ENCODE assay signal across 9 cellular contexts in the genomic region with DNA sequence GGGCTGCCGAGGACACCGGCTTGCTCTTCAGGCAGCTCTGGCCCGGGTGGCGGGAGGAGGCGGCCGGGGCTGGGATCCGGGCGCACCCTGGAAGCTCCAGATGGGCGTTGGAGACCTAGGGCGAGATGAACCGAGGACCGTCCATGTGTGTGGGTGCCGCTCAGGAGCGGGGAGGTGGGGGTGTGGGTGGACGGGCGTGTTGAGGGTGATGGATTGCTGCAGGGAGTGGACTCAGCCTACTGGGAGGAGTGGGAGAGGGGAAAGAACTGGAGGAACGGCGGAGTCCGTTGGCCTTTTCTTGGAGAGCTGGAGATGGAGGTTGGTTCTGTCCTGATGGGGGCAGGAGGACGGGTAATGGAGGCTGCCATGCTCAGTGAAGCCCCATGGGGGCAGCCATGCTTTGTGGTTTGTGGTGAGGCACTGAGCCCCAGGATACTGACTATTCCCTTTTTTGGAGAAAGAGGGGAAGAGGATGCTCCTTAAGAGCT. TPM values are rescaled to one million over a fixed set of nuclear protein-coding genes. Genes with fewer than 3 reads are reported as not detected.
DNase-seq lines count a peak whose midpoint lies in the region; ATAC-seq and TF ChIP-seq lines count a peak whose summit lies in the region.
"Had no signal": no experiment of that assay in that cellular context is flagged by ENCODE, and none has a peak within 500 bp of the region (broad histone marks: within the 10 kb centered on the region; RNA-seq: fewer than 3 reads in every experiment).

No MANE protein-coding gene starts in this region.

- TF ChIP-seq POLR2A in right lobe of liver (IDR thresholded peaks at IDR 0.05): no peak

- H3K9me3 ChIP-seq in DOHH2 (ENCODE audit: control insufficient read depth, insufficient read depth, low read length) (no peaks in the 10 kb centered on the region), right lobe of liver (no peaks in the 10 kb centered on the region)
- H3K9me3 ChIP-seq: thoracic aorta had no signal

- H3K4me1 ChIP-seq in DOHH2 (ENCODE audit: control insufficient read depth, low read length): peaks cover 5% of the 10 kb centered on the region
- peaks cover 0 to 6% (median 0%) of the 10 kb centered on the region in 4 donors for H3K4me1 ChIP-seq in right lobe of liver

- intact Hi-C loops in right lobe of liver (cut with DNase I): loop anchor here (5.0 to 10.0 kb wide), 4 partner anchors 179 to 312 kb away; partner anchors contain the start of gene PAX2 (in 1 of the 2)

- H3K27ac ChIP-seq in DOHH2 (ENCODE audit: low read depth, low read length) (no peak overlapping the region), brain microvascular endothelial cell (no peak overlapping the region), right lobe of liver (no peak overlapping the region)
- H3K27ac ChIP-seq: thoracic aorta had no signal

- no peaks in the 10 kb centered on the region for H3K79me2 ChIP-seq in DOHH2 (ENCODE audit: control insufficient read depth, low read length)

- H3K36me3 ChIP-seq in DOHH2 (ENCODE audit: control insufficient read depth, low read length) (no peaks in the 10 kb centered on the region), brain microvascular endothelial cell (replicated peaks) (peaks cover 3% of the 10 kb centered on the region), right lobe of liver (no peaks in the 10 kb centered on the region)
- H3K36me3 ChIP-seq: thoracic aorta had no signal

- H3K9me2 ChIP-seq in DOHH2 (replicated peaks; ENCODE audit: control insufficient read depth, low read length): no peaks in the 10 kb centered on the region

- H3K4me3 ChIP-seq in DOHH2 (ENCODE audit: low read length): no peak overlapping the region
- no peak overlapping the region for H3K4me3 ChIP-seq in brain microvascular endothelial cell (ENCODE audit: low read depth, low read length)
- H3K4me3 ChIP-seq in right lobe of liver: no peak overlapping the region

- 42% methylated on average over 9 of the region's 20 CpGs for WGBS in right lobe of liver (ENCODE audit: insufficient coverage, low coverage, low lambda C conversion rate, missing lambda C conversion rate)

- H3K27me3 ChIP-seq in DOHH2 (ENCODE audit: control insufficient read depth, low read length) (peaks cover 25% of the 10 kb centered on the region), brain microvascular endothelial cell (replicated peaks) (peaks cover 28% of the 10 kb centered on the region), right lobe of liver (no peaks in the 10 kb centered on the region)

- in situ Hi-C loops in brain microvascular endothelial cell (cut with HindIII; ENCODE audit: low pct_ligation_motif_present, low sequenced_read_pairs): no loop called here

- DNase-seq in A172 (ENCODE audit: low spot score) (peak; percentile 45), NCI-H526 treated with DMSO at 0.1 percent for 48 hours (lab: John Stamatoyannopoulos, UW) (peak; percentile 23), brain microvascular endothelial cell (peak; percentile 23), right lobe of liver (peak in 1 of 3 donors; percentile 21), T-helper 9 cell (no peak), NCI-H2171 (lab: John Stamatoyannopoulos, UW) (no peak)

- no peaks in the 10 kb centered on the region for H3F3A ChIP-seq in DOHH2 (ENCODE audit: control insufficient read depth, insufficient read depth)

- H4K20me1 ChIP-seq in DOHH2 (ENCODE audit: control insufficient read depth, insufficient read depth, low read depth, low read length): no peaks in the 10 kb centered on the region; the same call in 1 of the 2 replicates

- no peak overlapping the region for H3K4me2 ChIP-seq in DOHH2 (ENCODE audit: low read length)

- TF ChIP-seq CTCF in DOHH2 (IDR thresholded peaks at IDR 0.05; ENCODE audit: low read depth, low read length, poor library complexity, severe bottlenecking) (peak; percentile 49), brain microvascular endothelial cell (IDR thresholded peaks at IDR 0.05; ENCODE audit: low read depth, low read length, missing control alignments) (peak; percentile 63), right lobe of liver (IDR thresholded peaks at IDR 0.05) (peak in 3 of 4 donors; percentile 13 to 16 (median 14))

- ATAC-seq in right lobe of liver (peak; percentile 15 to 41 (median 26)), HG02840 (IDR thresholded peaks at IDR 0.05; ENCODE audit: low FRiP score, unreplicated experiment) (no peak)

RNA-seq across cellular contexts. Expression of gene HIF1AN, which starts 27.1 kb away (rescaled TPM):
- total RNA-seq in A172 (2014; rRNA removed; shearing (Covaris generic)): 6.2 and 10.1 TPM in 2 replicates
- total RNA-seq in right lobe of liver: 10 to 100 TPM in 3 of 6 experiments, 1 to 10 TPM in 3; 4.5 to 13.9 (median 11.3) TPM

RNA-seq across cellular contexts. Expression of gene NDUFB8, which starts 33.2 kb away (rescaled TPM):
- 152 and 197 TPM in 2 replicates for total RNA-seq in A172 (2014; rRNA removed; shearing (Covaris generic))
- total RNA-seq in right lobe of liver: 100 to 1,000 TPM in 3 of 6 experiments, 10 to 100 TPM in 3; 93.6 to 125 (median 99.3) TPM

RNA-seq across cellular contexts. Expression of gene SEC31B, which starts 43.2 kb away (rescaled TPM):
- total RNA-seq in A172 (2014; rRNA removed; shearing (Covaris generic)): 1.4 TPM in 2 replicates
- 1 to 10 TPM; 2.4 to 9.1 (median 4.7) TPM for total RNA-seq in right lobe of liver

Comparison
In these comparisons a context has a peak if more than half of its experiments do, and no peak if none do; other contexts are left out.
1. DNase-seq: peak in A172 (single experiment), NCI-H526 treated with DMSO at 0.1 percent for 48 hours (single experiment) and brain microvascular endothelial cell (single experiment); none in T-helper 9 cell (single experiment) and NCI-H2171 (single experiment).
2. Peak in every context shown above with its lines, with median percentiles within 50 percentile points of each other: CTCF ChIP-seq.